28 cellular contexts compared by ENCODE assay signal in genomic region chr16:2343211-2343610, GRCh38.
"Had no signal": no experiment of that assay in that cellular context is flagged by ENCODE, and none has a peak within 500 bp of the region (broad histone marks: within the 10 kb centered on the region; RNA-seq: fewer than 3 reads in every experiment).

No MANE protein-coding gene starts in this region.

- H3K9me3 ChIP-seq: left ventricle myocardium inferior, mucosa of descending colon, ovary, prostate gland, suprapubic skin, thoracic aorta, tibial artery, uterus had no signal

- ATAC-seq: heart right ventricle; mucosa of descending colon; naive thymus-derived CD4-positive, alpha-beta T cell; right cardiac atrium; sciatic nerve; stimulated activated effector memory CD8-positive, alpha-beta T cell treated with anti-CD3 and anti-CD28 coated beads, Interleukin-12 subunit alpha, Interleukin-12 subunit beta, amount 100 ng/mL, for 72 hours had no signal

- H3K27ac ChIP-seq: heart right ventricle, hepatocyte, left ventricle myocardium inferior, ovary, prostate gland, skin epidermis, suprapubic skin, thoracic aorta, tibial artery, uterus had no signal

- H3K27ac Mint-ChIP-seq: naive thymus-derived CD4-positive, alpha-beta T cell; stimulated activated effector memory CD8-positive, alpha-beta T cell treated with anti-CD3 and anti-CD28 coated beads, Interleukin-12 subunit alpha, Interleukin-12 subunit beta, amount 100 ng/mL, for 72 hours; stimulated activated naive CD8-positive, alpha-beta T cell treated with anti-CD3 and anti-CD28 coated beads, Interleukin-15, Interleukin-2, amounts not matched to agents 100 ng/mL and 50 ng/mL, for 24 hours had no signal

- H3K4me3 Mint-ChIP-seq: stimulated activated effector memory CD8-positive, alpha-beta T cell treated with anti-CD3 and anti-CD28 coated beads, Interleukin-12 subunit alpha, Interleukin-12 subunit beta, amount 100 ng/mL, for 72 hours; stimulated activated naive CD8-positive, alpha-beta T cell treated with anti-CD3 and anti-CD28 coated beads, Interleukin-15, Interleukin-2, amounts not matched to agents 100 ng/mL and 50 ng/mL, for 24 hours had no signal

- H3K4me3 ChIP-seq: heart right ventricle, hepatocyte, left ventricle myocardium inferior, lung, mucosa of descending colon, ovary, prostate gland, skin epidermis, suprapubic skin, thoracic aorta, tibial artery, uterus had no signal

- H3K9me3 Mint-ChIP-seq: stimulated activated effector memory CD8-positive, alpha-beta T cell treated with anti-CD3 and anti-CD28 coated beads, Interleukin-12 subunit alpha, Interleukin-12 subunit beta, amount 100 ng/mL, for 72 hours; stimulated activated naive CD8-positive, alpha-beta T cell treated with anti-CD3 and anti-CD28 coated beads, Interleukin-15, Interleukin-2, amounts not matched to agents 100 ng/mL and 50 ng/mL, for 24 hours had no signal

- H3K36me3 ChIP-seq: heart right ventricle, left ventricle myocardium inferior, ovary, prostate gland, suprapubic skin, thoracic aorta, tibial artery, uterus had no signal

- H3K4me1 ChIP-seq: prostate gland, uterus had no signal

- H3K27me3 ChIP-seq: ovary, suprapubic skin, tibial artery, uterus had no signal

- DNase-seq: heart right ventricle; islet precursor cell; left ventricle myocardium inferior; midbrain; mucosa of descending colon; naive thymus-derived CD4-positive, alpha-beta T cell; occipital lobe; ovary; posterior cingulate gyrus; retina; right cardiac atrium; stimulated activated CD4-positive, alpha-beta T cell treated with anti-CD3 and anti-CD28 coated beads, Interleukin-12 subunit alpha, Interleukin-12 subunit beta, amount 100 ng/mL, for 4 hours; stimulated activated CD4-positive, alpha-beta T cell treated with anti-CD3 and anti-CD28 coated beads, Interleukin-15, amount 100 ng/mL, for 24 hours; stimulated activated CD4-positive, alpha-beta T cell treated with anti-CD3 and anti-CD28 coated beads, Interleukin-2, amount 100 ng/mL, for 24 hours; stimulated activated CD4-positive, alpha-beta T cell treated with anti-CD3 and anti-CD28 coated beads, Interleukin-4, amount 100 ng/mL, for 24 hours; stimulated activated naive CD4-positive, alpha-beta T cell; tibial artery; trophoblast cell; uterus had no signal
